In genomic region chr15:75164625-75165024, GRCh38 we compare ENCODE assay signal across 1 cellular context.
TF ChIP-seq lines count a peak whose summit lies in the region.

No MANE protein-coding gene starts in this region.

TF ChIP-seq in SK-N-SH treated with all-trans-retinoic acid at 6 μM for 48 hours, 23 proteins besides CTCF, POLR2A, EP300 and RAD21:
- TF ChIP-seq PPARA (CRISPR knock-in tag; IDR thresholded peaks at IDR 0.05; ENCODE audit: borderline replicate concordance), result no peak
